ENCODE assay signal across 10 cellular contexts in the genomic region with DNA sequence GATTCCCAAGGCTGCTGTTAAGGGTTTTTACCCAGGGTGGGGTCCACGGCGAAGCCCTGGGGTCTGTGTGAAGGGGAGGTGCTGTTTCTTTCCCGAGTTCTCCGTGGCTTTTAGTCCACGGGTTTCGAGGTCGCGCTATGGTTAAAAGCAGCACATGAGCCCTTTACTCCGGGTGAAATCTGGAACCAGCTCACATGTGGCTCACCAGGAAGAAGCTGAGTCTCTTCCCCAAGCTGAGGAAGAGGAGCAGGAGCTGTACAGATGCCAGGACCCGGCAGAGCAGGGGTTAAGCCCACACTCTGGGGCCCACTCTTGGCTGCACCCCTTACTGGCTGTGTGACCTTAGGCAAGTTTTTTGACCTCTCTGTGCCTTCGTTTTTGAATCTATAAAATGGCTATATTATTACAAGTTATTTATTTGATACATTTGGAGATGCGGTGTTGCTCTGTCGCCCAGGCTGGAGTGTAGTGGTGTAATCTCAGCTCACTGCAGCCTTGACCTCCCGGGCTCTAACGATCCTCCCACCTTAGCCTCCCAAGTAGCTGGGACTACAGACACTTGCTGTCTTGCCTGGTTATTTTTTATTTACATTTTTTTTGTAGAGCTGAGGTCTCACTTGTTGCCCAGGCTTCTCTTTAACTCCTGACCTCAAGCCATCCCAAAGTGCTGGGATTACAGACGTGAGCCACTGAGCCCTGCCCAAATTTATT.
DNase-seq lines count a peak whose midpoint lies in the region; ATAC-seq, FAIRE-seq and TF ChIP-seq lines count a peak whose summit lies in the region.
"Had no signal": no experiment of that assay in that cellular context is flagged by ENCODE, and none has a peak within 500 bp of the region (broad histone marks: within the 10 kb centered on the region; RNA-seq: fewer than 3 reads in every experiment).

No MANE protein-coding gene starts in this region.

- H2AFZ ChIP-seq in MM.1S (ENCODE audit: low read length): peak overlapping the region; percentile 75

- H3K9me3 Mint-ChIP-seq in nephron (peaks cover 7% of the 10 kb centered on the region), immature natural killer cell (no peaks in the 10 kb centered on the region)

- POLR2A ChIA-PET in AG04449 (lab: Yijun Ruan, JAX): no interaction called here

- no peaks in the 10 kb centered on the region for H3F3A ChIP-seq in MM.1S (ENCODE audit: insufficient read depth, low read length)

- no peaks in the 10 kb centered on the region for H3K79me2 ChIP-seq in MM.1S (ENCODE audit: low read length)

- H3K36me3 ChIP-seq in MM.1S (replicated peaks; ENCODE audit: insufficient read depth, low read length): no peaks in the 10 kb centered on the region
- no peaks in the 10 kb centered on the region for H3K36me3 ChIP-seq in esophagus squamous epithelium
- H3K36me3 ChIP-seq: SJSA1 had no signal

- ATAC-seq in HG02938 (IDR thresholded peaks at IDR 0.05; ENCODE audit: unreplicated experiment): no peak

- CTCF ChIA-PET in AG04449 (lab: Yijun Ruan, JAX): interaction anchor here (0.8 to 3.6 kb wide), 18 partner anchors 8 to 148 kb away, joined by 3 to 22 read pairs (median 4); no protein-coding TSS in a partner anchor

- 35 to 42% methylated on average over 13 to 16 of the region's 16 CpGs for WGBS in esophagus squamous epithelium, 2 donors

- H3K27me3 Mint-ChIP-seq in nephron (ENCODE audit: low read depth) (peaks cover 61% of the 10 kb centered on the region), immature natural killer cell (ENCODE audit: low read depth in 3 of 3) (peaks cover 4 to 14% (median 9%) of the 10 kb centered on the region in 3 donors)

- no peaks in the 10 kb centered on the region for H4K20me1 ChIP-seq in MM.1S (ENCODE audit: insufficient read depth, low read length)

- H3K9me3 ChIP-seq in MM.1S (replicated peaks; ENCODE audit: insufficient read depth, low read length) (no peaks in the 10 kb centered on the region), esophagus squamous epithelium (peaks cover 0 to 5% (median 0%) of the 10 kb centered on the region in 3 donors)
- H3K9me3 ChIP-seq: SJSA1 had no signal

- no peak for FAIRE-seq in RCC 7860 (lab: Jason Lieb, UNC)

- H3K9me2 ChIP-seq in MM.1S (replicated peaks; ENCODE audit: insufficient read depth, low read length): no peaks in the 10 kb centered on the region

- peak overlapping the region; percentile 27; the same call in 1 of the 2 replicates for H3K9ac ChIP-seq in MM.1S (ENCODE audit: low read length)

- H3K27me3 ChIP-seq in MM.1S (replicated peaks; ENCODE audit: insufficient read depth, low read length) (no peaks in the 10 kb centered on the region), esophagus squamous epithelium (peaks cover 0 to 57% (median 0%) of the 10 kb centered on the region in 4 donors)
- H3K27me3 ChIP-seq: SJSA1 had no signal

- H3K27ac Mint-ChIP-seq in nephron (no peak overlapping the region), immature natural killer cell (no peak overlapping the region)
- H3K27ac Mint-ChIP-seq: CD4-positive, CD25-positive, alpha-beta regulatory T cell had no signal

- H3K27ac ChIP-seq in MM.1S (ENCODE audit: low read length) (no peak overlapping the region), esophagus squamous epithelium (no peak overlapping the region)
- H3K27ac ChIP-seq: SJSA1 had no signal

- H3K36me3 Mint-ChIP-seq in nephron (ENCODE audit: low read depth) (no peaks in the 10 kb centered on the region), immature natural killer cell (no peaks in the 10 kb centered on the region)
- H3K36me3 Mint-ChIP-seq: CD4-positive, CD25-positive, alpha-beta regulatory T cell had no signal

- TF ChIP-seq POLR2A in esophagus squamous epithelium (IDR thresholded peaks at IDR 0.05): no peak

- no peaks in the 10 kb centered on the region for H3K4me1 Mint-ChIP-seq in nephron
- no peaks in the 10 kb centered on the region for H3K4me1 Mint-ChIP-seq in immature natural killer cell
- H3K4me1 Mint-ChIP-seq: CD4-positive, CD25-positive, alpha-beta regulatory T cell had no signal

- H3K4me1 ChIP-seq in MM.1S (ENCODE audit: low read length) (no peaks in the 10 kb centered on the region), esophagus squamous epithelium (peaks cover 5 to 9% (median 7%) of the 10 kb centered on the region in 3 donors)

- TF ChIP-seq CTCF in AG04449 (IDR thresholded peaks at IDR 0.05; ENCODE audit: insufficient read depth, low read length, missing control alignments): no peak
- no peak for TF ChIP-seq CTCF in MM.1S (IDR thresholded peaks at IDR 0.05; ENCODE audit: low read length)
- TF ChIP-seq CTCF in esophagus squamous epithelium (IDR thresholded peaks at IDR 0.05): no peak
- no peak for TF ChIP-seq CTCF in nephron (IDR thresholded peaks at IDR 0.05; ENCODE audit: unreplicated experiment in 3 of 3)

- intact Hi-C loops in esophagus squamous epithelium (cut with DNase I): no loop called here

- H3K4me2 ChIP-seq in MM.1S (ENCODE audit: low read depth, low read length): peak overlapping the region; percentile 63; the same call in 1 of the 2 replicates

- H3K4me3 ChIP-seq in AG04449 (ENCODE audit: low read depth, low read length) (peak overlapping the region; percentile 53), MM.1S (ENCODE audit: low read length) (peak overlapping the region; percentile 48), esophagus squamous epithelium (peak overlapping the region; percentile 16 to 60 (median 38))
- H3K4me3 ChIP-seq: SJSA1 had no signal

- DNase-seq in AG04449 (ENCODE audit: low read depth, low spot score): no peak
- DNase-seq in MM.1S: no peak
- DNase-seq in esophagus squamous epithelium (lab: John Stamatoyannopoulos, UW): no peak
- DNase-seq in DMS79 (lab: John Stamatoyannopoulos, UW): no peak
- no peak for DNase-seq in RCC 7860 (ENCODE audit: low spot score)
- DNase-seq in immature natural killer cell: no peak

- peak overlapping the region; percentile 60 to 70 (median 68) for H3K4me3 Mint-ChIP-seq in nephron
- H3K4me3 Mint-ChIP-seq in immature natural killer cell: no peak overlapping the region
- H3K4me3 Mint-ChIP-seq: CD4-positive, CD25-positive, alpha-beta regulatory T cell had no signal

Comparison
In these comparisons a context has a peak if more than half of its experiments do, and no peak if none do; other contexts are left out.
1. H3K4me3 Mint-ChIP-seq: peak in nephron (3 of 3); none in immature natural killer cell (0 of 5).
2. Peak in every context shown above with its lines, with median percentiles within 50 percentile points of each other: H3K4me3 ChIP-seq.